In genomic region chr20:62301773-62302340, GRCh38 we compare ENCODE assay signal across 8 cellular contexts. TPM values are rescaled to one million over a fixed set of nuclear protein-coding genes. Genes with fewer than 3 reads are reported as not detected.
A peak's percentile ranks its signal among the peaks of the same experiment; 100 is the strongest.
DNase-seq lines count a peak whose midpoint lies in the region; ATAC-seq and TF ChIP-seq lines count a peak whose summit lies in the region.

No MANE protein-coding gene starts in this region.

- H3K18ac ChIP-seq in trophoblast cell (ENCODE audit: low read length): no peak overlapping the region

- H3K4ac ChIP-seq in trophoblast cell (ENCODE audit: low read depth, low read length): no peak overlapping the region

- no peak overlapping the region for H2BK12ac ChIP-seq in trophoblast cell (ENCODE audit: low read length)

- DNase-seq in GM04504 (ENCODE audit: low read depth) (peak; percentile 85), NCI-H128 (lab: John Stamatoyannopoulos, UW; ENCODE audit: unreplicated experiment) (peak; percentile 13), heart left ventricle (peak; percentile 90 to 96 (median 94)), trophoblast cell (peak; percentile 97 to 98), tibial nerve (ENCODE audit: low spot score in 2 of 2) (peak; percentile 89 to 91)
- peak; percentile 89 for DNase-seq in activated naive CD8-positive, alpha-beta T cell treated with anti-CD3 and anti-CD28 coated beads, Interleukin-2, amount 50 U/mL, for 24 hours

- H3K9ac ChIP-seq in SU-DHL-6 (ENCODE audit: low read length): peak overlapping the region; percentile 68
- H3K9ac ChIP-seq in trophoblast cell (ENCODE audit: low read length): no peak overlapping the region

- peak; percentile 78 for TF ChIP-seq CTCF in SU-DHL-6 (IDR thresholded peaks at IDR 0.05; ENCODE audit: insufficient read depth, low read length, poor library complexity, severe bottlenecking)
- peak; percentile 74 to 98 (median 87) for TF ChIP-seq CTCF in heart left ventricle (IDR thresholded peaks at IDR 0.05)
- TF ChIP-seq CTCF in tibial nerve (IDR thresholded peaks at IDR 0.05): peak; percentile 78 to 95 (median 91)

- peaks cover 24% of the 10 kb centered on the region for H3K36me3 Mint-ChIP-seq in activated naive CD8-positive, alpha-beta T cell treated with anti-CD3 and anti-CD28 coated beads, Interleukin-2, amount 50 U/mL, for 24 hours (ENCODE audit: low read depth)

- H2AK5ac ChIP-seq in trophoblast cell (ENCODE audit: low read length): no peak overlapping the region

- peaks cover 5% of the 10 kb centered on the region; the same call in 1 of the 2 replicates for H4K20me1 ChIP-seq in SU-DHL-6 (ENCODE audit: low read depth, low read length)

- H3K36me3 ChIP-seq in SU-DHL-6 (ENCODE audit: low read length): no peaks in the 10 kb centered on the region
- peaks cover 0 to 48% (median 37%) of the 10 kb centered on the region in 9 donors for H3K36me3 ChIP-seq in heart left ventricle
- peaks cover 37 to 39% of the 10 kb centered on the region in 2 experiments for H3K36me3 ChIP-seq in trophoblast cell (ENCODE audit: control insufficient read depth in 1 of 2, insufficient read depth in 2 of 2, low read length in 2 of 2)
- H3K36me3 ChIP-seq in tibial nerve: peaks cover 0 to 47% (median 10%) of the 10 kb centered on the region in 3 donors

- H3K9me3 Mint-ChIP-seq in activated naive CD8-positive, alpha-beta T cell treated with anti-CD3 and anti-CD28 coated beads, Interleukin-2, amount 50 U/mL, for 24 hours: no peaks in the 10 kb centered on the region

- no peak overlapping the region for H2BK5ac ChIP-seq in trophoblast cell (ENCODE audit: low read depth, low read length, poor library complexity)

- H3K14ac ChIP-seq in trophoblast cell (ENCODE audit: low read length): no peak overlapping the region

- TF ChIP-seq POLR2A in heart left ventricle (IDR thresholded peaks at IDR 0.05) (peak in 1 of 2 donors; percentile 10), tibial nerve (IDR thresholded peaks at IDR 0.05) (peak in 1 of 2 donors; percentile 28)

- peak; percentile 34 to 77 for TF ChIP-seq EP300 in tibial nerve (IDR thresholded peaks at IDR 0.05)

- no peaks in the 10 kb centered on the region for H3K27me3 Mint-ChIP-seq in activated naive CD8-positive, alpha-beta T cell treated with anti-CD3 and anti-CD28 coated beads, Interleukin-2, amount 50 U/mL, for 24 hours

- peak overlapping the region; percentile 85 for H3K4me3 ChIP-seq in SU-DHL-6 (ENCODE audit: insufficient read depth, low read length, poor library complexity, severe bottlenecking)
- peak overlapping the region; percentile 46 to 96 (median 88) for H3K4me3 ChIP-seq in heart left ventricle
- H3K4me3 ChIP-seq in trophoblast cell (ENCODE audit: low read depth, low read length): no peak overlapping the region
- peak overlapping the region; percentile 51 to 89 (median 62) for H3K4me3 ChIP-seq in tibial nerve

- H3K79me2 ChIP-seq in SU-DHL-6 (ENCODE audit: insufficient read depth, low read length) (peaks cover 34% of the 10 kb centered on the region), trophoblast cell (ENCODE audit: control insufficient read depth, insufficient read depth, low read length, poor library complexity) (peaks cover 27% of the 10 kb centered on the region)

- peak overlapping the region; percentile 90 for H4K91ac ChIP-seq in trophoblast cell (ENCODE audit: low read depth, low read length)

- H2BK120ac ChIP-seq in trophoblast cell (ENCODE audit: insufficient read depth, low read length, poor library complexity): no peak overlapping the region

- peak overlapping the region; percentile 92 for H2AFZ ChIP-seq in SU-DHL-6 (ENCODE audit: low read depth, low read length, severe bottlenecking)
- H2AFZ ChIP-seq in trophoblast cell (ENCODE audit: insufficient read depth, low read length, poor library complexity): no peak overlapping the region

- H3K23ac ChIP-seq in trophoblast cell (ENCODE audit: low read length): no peak overlapping the region

- peaks cover 21% of the 10 kb centered on the region for H3K4me1 Mint-ChIP-seq in activated naive CD8-positive, alpha-beta T cell treated with anti-CD3 and anti-CD28 coated beads, Interleukin-2, amount 50 U/mL, for 24 hours

- peaks cover 11% of the 10 kb centered on the region for H3K79me1 ChIP-seq in trophoblast cell (ENCODE audit: low read length)

- H3K27me3 ChIP-seq in SU-DHL-6 (ENCODE audit: low read length) (no peaks in the 10 kb centered on the region), heart left ventricle (no peaks in the 10 kb centered on the region), trophoblast cell (ENCODE audit: insufficient read depth, low read length) (no peaks in the 10 kb centered on the region), tibial nerve (no peaks in the 10 kb centered on the region)

- H4K8ac ChIP-seq in trophoblast cell (ENCODE audit: low read depth, low read length): peak overlapping the region; percentile 40

- H3K4me3 Mint-ChIP-seq in activated naive CD8-positive, alpha-beta T cell treated with anti-CD3 and anti-CD28 coated beads, Interleukin-2, amount 50 U/mL, for 24 hours: peak overlapping the region; percentile 85

- H3F3A ChIP-seq in SU-DHL-6 (ENCODE audit: insufficient read depth): 0 out of 2 replicates have a peak, but pooled peaks cover 3% of the 10 kb centered on the region

- H3K4me1 ChIP-seq in heart left ventricle (peaks cover 9 to 34% (median 25%) of the 10 kb centered on the region in 12 donors), trophoblast cell (ENCODE audit: control insufficient read depth in 1 of 2, insufficient read depth in 2 of 2, low read length in 2 of 2) (peaks cover 13 to 17% of the 10 kb centered on the region in 2 experiments), tibial nerve (peaks cover 4 to 37% (median 18%) of the 10 kb centered on the region in 4 donors)

- peak overlapping the region; percentile 80 for H3K4me2 ChIP-seq in SU-DHL-6 (ENCODE audit: low read depth, low read length, poor library complexity, severe bottlenecking)
- peak overlapping the region; percentile 93 for H3K4me2 ChIP-seq in trophoblast cell (ENCODE audit: low read length)

- peak overlapping the region; percentile 96 for H3K27ac Mint-ChIP-seq in activated naive CD8-positive, alpha-beta T cell treated with anti-CD3 and anti-CD28 coated beads, Interleukin-2, amount 50 U/mL, for 24 hours

- no peaks in the 10 kb centered on the region for H3K9me2 ChIP-seq in SU-DHL-6 (replicated peaks; ENCODE audit: insufficient read depth, low read length)

- whole genome bisulfite sequencing in heart left ventricle, 4 donors: 3 to 6% (median 4%) methylated on average over 17 to 24 of the region's 24 CpGs
- no CpG with 5 or more reads among the region's 24 CpGs for WGBS in trophoblast cell (ENCODE audit: extremely low coverage, insufficient coverage, insufficient read length)
- 5 to 8% methylated on average over 24 of the region's 24 CpGs for WGBS in tibial nerve, 2 donors

- H3K9me3 ChIP-seq in SU-DHL-6 (ENCODE audit: insufficient read depth, low read length) (no peaks in the 10 kb centered on the region), heart left ventricle (no peaks in the 10 kb centered on the region), trophoblast cell (ENCODE audit: insufficient read depth, low read depth, low read length) (peaks cover 7% of the 10 kb centered on the region), tibial nerve (no peaks in the 10 kb centered on the region)

- ATAC-seq in HG02678 (IDR thresholded peaks at IDR 0.05; ENCODE audit: unreplicated experiment) (peak; percentile 26), heart left ventricle (peak; percentile 54 to 75 (median 69))
- peak; percentile 64 for ATAC-seq in activated naive CD8-positive, alpha-beta T cell treated with anti-CD3 and anti-CD28 coated beads, Interleukin-2, amount 50 U/mL, for 24 hours

- intact Hi-C loops in heart left ventricle (cut with DNase I): loop anchor here (1.0 to 10.0 kb wide), 13 partner anchors 50 to 503 kb away; partner anchors contain the start of genes LAMA5 (in 1 of the 10), MRGBP (in 1 of the 10) and OGFR (in 1 of the 10)

- peak overlapping the region; percentile 65 for H4K12ac ChIP-seq in trophoblast cell (ENCODE audit: low read depth, low read length)

- H3K27ac ChIP-seq in SU-DHL-6 (ENCODE audit: low read depth, low read length) (peak overlapping the region; percentile 79), heart left ventricle (peak overlapping the region; percentile 89 to 100 (median 98)), trophoblast cell (ENCODE audit: low read depth, low read length) (peak overlapping the region; percentile 96), tibial nerve (peak overlapping the region; percentile 96 to 99 (median 98))

RNA-seq across cellular contexts. Expression of gene ADRM1, which starts 0.9 kb away (rescaled TPM):
- total RNA-seq in heart left ventricle: 100 to 1,000 TPM in 3 of 9 donors, 10 to 100 TPM in 6; 66.8 to 218 (median 79.8) TPM
- polyA plus RNA-seq in heart left ventricle: 100 to 1,000 TPM in 1 of 2 donors, 10 to 100 TPM in 1; 87.2 to 187 TPM
- polyA plus RNA-seq in trophoblast cell (2013): 164 and 175 TPM in 2 replicates
- 100 to 1,000 TPM; 111 to 132 (median 129) TPM for total RNA-seq in tibial nerve

Comparison
In these comparisons a context has a peak if more than half of its experiments do, and no peak if none do; other contexts are left out.
1. DNase-seq: peak in every context shown above with its lines; median percentile 98 in trophoblast cell; 94 in heart left ventricle; 90 in tibial nerve; 89 in activated naive CD8-positive, alpha-beta T cell treated with anti-CD3 and anti-CD28 coated beads, Interleukin-2, amount 50 U/mL, for 24 hours; 85 in GM04504; 13 in NCI-H128.